ENCODE assay signal across 8 cellular contexts in genomic region chr9:127828262-127829031, GRCh38. TPM values are rescaled to one million over a fixed set of nuclear protein-coding genes. Genes with fewer than 3 reads are reported as not detected.
DNase-seq lines count a peak whose midpoint lies in the region; ATAC-seq and TF ChIP-seq lines count a peak whose summit lies in the region.

No MANE protein-coding gene starts in this region.

- H3K27ac ChIP-seq in gastroesophageal sphincter: peak overlapping the region; percentile 1 to 87 (median 80)

- H3K4me3 Mint-ChIP-seq in neural crest cell: peak overlapping the region; percentile 77

- peaks cover 13% of the 10 kb centered on the region for H3K27me3 Mint-ChIP-seq in neural crest cell (ENCODE audit: low read depth)

- TF ChIP-seq EP300 in gastroesophageal sphincter (IDR thresholded peaks at IDR 0.05): no peak

- peak overlapping the region; percentile 84 for H3K9ac ChIP-seq in NT2/D1 (ENCODE audit: insufficient read length, low read depth)

- H3K9me3 ChIP-seq in NT2/D1 (ENCODE audit: insufficient read depth, low read length): no peaks in the 10 kb centered on the region
- no peaks in the 10 kb centered on the region for H3K9me3 ChIP-seq in gastroesophageal sphincter

- H3K4me1 ChIP-seq in NT2/D1 (ENCODE audit: insufficient read depth, insufficient read length) (peaks cover 16% of the 10 kb centered on the region), gastroesophageal sphincter (peaks cover 0 to 75% (median 31%) of the 10 kb centered on the region in 3 donors)

- H3K27ac Mint-ChIP-seq in neural crest cell (ENCODE audit: unreplicated experiment): peak overlapping the region; percentile 50

- peaks cover 41% of the 10 kb centered on the region for H3K4me1 Mint-ChIP-seq in neural crest cell

- DNase-seq in CMK (ENCODE audit: low read depth) (peak; percentile 34), NT2/D1 (ENCODE audit: low read depth, low spot score) (peak; percentile 87), neural crest cell (ENCODE audit: low read depth, low spot score) (peak; percentile 89), foreskin melanocyte (no peak), midbrain (lab: John Stamatoyannopoulos, UW) (no peak), RKO (ENCODE audit: low spot score) (no peak)
- DNase-seq in activated CD4-positive, alpha-beta T cell treated with anti-CD3 and anti-CD28 coated beads for 1 hour: no peak

- no peaks in the 10 kb centered on the region for H3K9me3 Mint-ChIP-seq in neural crest cell

- TF ChIP-seq CTCF in gastroesophageal sphincter (IDR thresholded peaks at IDR 0.05) (peak in 2 of 4 experiments; percentile 11 to 15), neural crest cell (conservative IDR thresholded peaks at IDR 0.05) (no peak)

- peak; percentile 93 for ATAC-seq in gastroesophageal sphincter

- TF ChIP-seq POLR2A in gastroesophageal sphincter (IDR thresholded peaks at IDR 0.05): peak; percentile 59 to 67

- peaks cover 9% of the 10 kb centered on the region for H3K36me3 ChIP-seq in NT2/D1 (ENCODE audit: insufficient read depth, insufficient read length, low read length)
- peaks cover 0 to 24% of the 10 kb centered on the region in 2 donors for H3K36me3 ChIP-seq in gastroesophageal sphincter

- H3K4me3 ChIP-seq in NT2/D1 (ENCODE audit: insufficient read length, low read depth): peak overlapping the region; percentile 22
- peak overlapping the region in 1 of 2 donors; percentile 43 for H3K4me3 ChIP-seq in gastroesophageal sphincter

- 3 to 15% methylated on average over 5 to 11 of the region's 34 CpGs for whole genome bisulfite sequencing in gastroesophageal sphincter (ENCODE audit: low coverage in 1 of 2), 2 donors

- H3K36me3 Mint-ChIP-seq in neural crest cell (ENCODE audit: low read depth): no peaks in the 10 kb centered on the region

- H3K27me3 ChIP-seq in NT2/D1 (ENCODE audit: insufficient read depth, insufficient read length) (peaks cover 21% of the 10 kb centered on the region), gastroesophageal sphincter (peaks cover 39% of the 10 kb centered on the region)

RNA-seq across cellular contexts. Expression of gene FPGS, which starts 25.8 kb away (rescaled TPM):
- total RNA-seq in gastroesophageal sphincter: 10 to 100 TPM; 42.5 to 91.4 (median 63.2) TPM
- 64.6 and 69.9 TPM in 2 replicates for total RNA-seq in neural crest cell

RNA-seq across cellular contexts. Expression of gene ENG, which starts 26.0 kb away (rescaled TPM):
- total RNA-seq in gastroesophageal sphincter: 10 to 100 TPM; 21.3 to 76.5 (median 48.0) TPM
- total RNA-seq in neural crest cell: 2.6 and 3.3 TPM in 2 replicates

RNA-seq across cellular contexts. Expression of gene CDK9, which starts 42.6 kb away (rescaled TPM):
- total RNA-seq in gastroesophageal sphincter (10 to 100 TPM; 81.8 to 92.8 (median 86.5) TPM), neural crest cell (77.0 and 84.8 TPM in 2 replicates)

RNA-seq across cellular contexts. Expression of gene AK1, which starts 49.0 kb away (rescaled TPM):
- total RNA-seq in gastroesophageal sphincter (10 to 100 TPM; 46.7 to 73.9 (median 49.7) TPM), neural crest cell (39.6 and 45.5 TPM in 2 replicates)

RNA-seq across cellular contexts. Expression of gene SH2D3C, which starts 50.0 kb away (rescaled TPM):
- total RNA-seq in gastroesophageal sphincter (10 to 100 TPM in 1 of 4 donors, 1 to 10 TPM in 3; 6.1 to 12.1 (median 8.5) TPM), neural crest cell (6.0 and 7.2 TPM in 2 replicates)

Comparison
In these comparisons a context has a peak if more than half of its experiments do, and no peak if none do; other contexts are left out.
1. DNase-seq: peak in CMK (single experiment), NT2/D1 (single experiment) and neural crest cell (single experiment); none in foreskin melanocyte (single experiment), midbrain (single experiment), activated CD4-positive, alpha-beta T cell treated with anti-CD3 and anti-CD28 coated beads for 1 hour (single experiment) and RKO (single experiment).